8 cellular contexts compared by ENCODE assay signal in genomic region chr2:1707771-1708351, GRCh38. TPM values are rescaled to one million over a fixed set of nuclear protein-coding genes. Genes with fewer than 3 reads are reported as not detected.
DNase-seq lines count a peak whose midpoint lies in the region; ATAC-seq and TF ChIP-seq lines count a peak whose summit lies in the region.

No MANE protein-coding gene starts in this region.

- H3K36me3 ChIP-seq in A673 (ENCODE audit: insufficient read depth, low read length, poor library complexity, severe bottlenecking) (no peaks in the 10 kb centered on the region), upper lobe of right lung (no peaks in the 10 kb centered on the region)

- H3K4me3 Mint-ChIP-seq in MCF 10A (ENCODE audit: unreplicated experiment), result peak overlapping the region; percentile 73

- intact Hi-C loops in A673 (cut with micrococcal nuclease; ENCODE audit: unreplicated experiment) (loop anchor here (5.0 kb wide), 1 partner anchor 34 kb away; the partner anchor contains the start of gene PXDN), MCF 10A (cut with micrococcal nuclease) (loop anchor here (1.0 to 5.0 kb wide), 2 partner anchors 22 to 34 kb away; partner anchors contain the start of gene PXDN), lower leg skin (cut with DNase I; ENCODE audit: low total_unique reads) (no loop called here), upper lobe of right lung (cut with DNase I) (no loop called here)

- H3K27ac ChIP-seq in A673 (ENCODE audit: low read depth, low read length, poor library complexity, severe bottlenecking) (peak overlapping the region; percentile 70), upper lobe of right lung (peak overlapping the region; percentile 56)

- H3K4me1 ChIP-seq in A673 (ENCODE audit: insufficient read depth, low read length, poor library complexity, severe bottlenecking) (peaks cover 39% of the 10 kb centered on the region), upper lobe of right lung (peaks cover 15% of the 10 kb centered on the region)

- ATAC-seq in upper lobe of right lung, result peak; percentile 87

- H3K36me3 Mint-ChIP-seq in MCF 10A (ENCODE audit: insufficient read depth, unreplicated experiment), result no peaks in the 10 kb centered on the region

- TF ChIP-seq CTCF in A673 (conservative IDR thresholded peaks at IDR 0.05; ENCODE audit: low read depth, low read length), result no peak
- TF ChIP-seq CTCF in MCF 10A (IDR thresholded peaks at IDR 0.05; ENCODE audit: unreplicated experiment), result no peak
- TF ChIP-seq CTCF in lower leg skin (IDR thresholded peaks at IDR 0.05), result no peak
- no peak for TF ChIP-seq CTCF in upper lobe of right lung (IDR thresholded peaks at IDR 0.05)

- no peak for TF ChIP-seq POLR2A in lower leg skin (IDR thresholded peaks at IDR 0.05)

- 10 to 14% methylated on average over 17 to 21 of the region's 21 CpGs for WGBS in lower leg skin, 2 donors

- no peaks in the 10 kb centered on the region for H3K9me3 Mint-ChIP-seq in MCF 10A (ENCODE audit: unreplicated experiment)

- H3K4me3 ChIP-seq in A673 (ENCODE audit: low read depth, low read length, poor library complexity, severe bottlenecking) (peak overlapping the region; percentile 17), lower leg skin (ENCODE audit: low read depth, poor library complexity, severe bottlenecking) (no peak overlapping the region), upper lobe of right lung (no peak overlapping the region)

- H3K27me3 ChIP-seq in A673 (replicated peaks; ENCODE audit: insufficient read depth, low read depth, low read length, poor library complexity) (no peaks in the 10 kb centered on the region), upper lobe of right lung (no peaks in the 10 kb centered on the region)

- BruUV-seq in A673 (replicated peaks; lab: Mats Ljungman, UMichigan) (TSS peak; percentile 85), MCF 10A (replicated peaks; lab: Mats Ljungman, UMichigan) (TSS peak; percentile 59)

- no peaks in the 10 kb centered on the region for H3K27me3 Mint-ChIP-seq in MCF 10A (ENCODE audit: insufficient read depth, unreplicated experiment)

- DNase-seq in A673 (ENCODE audit: low spot score) (peak; percentile 89), NCI-H128 (lab: John Stamatoyannopoulos, UW; ENCODE audit: unreplicated experiment) (peak; percentile 82), MCF 10A (ENCODE audit: unreplicated experiment) (peak; percentile 98), lower leg skin (ENCODE audit: low spot score in 2 of 2) (peak; percentile 59 to 91), upper lobe of right lung (peak; percentile 71), superior temporal gyrus (ENCODE audit: extremely low spot score) (no peak), NCI-H226 (no peak), cerebellum (ENCODE audit: low spot score) (no peak)

- H3K4me1 Mint-ChIP-seq in MCF 10A (ENCODE audit: insufficient read depth, unreplicated experiment), result peaks cover 18% of the 10 kb centered on the region

- H3K9me3 ChIP-seq in A673 (ENCODE audit: low read depth, low read length, poor library complexity, severe bottlenecking) (no peaks in the 10 kb centered on the region), upper lobe of right lung (no peaks in the 10 kb centered on the region)

- CTCF ChIA-PET in A673 (lab: Charles Lee), result no interaction called here
- CTCF ChIA-PET in MCF 10A (lab: Yijun Ruan, JAX), result interaction anchor here (0.6 to 2.2 kb wide), 8 partner anchors 10 to 152 kb away, joined by 3 to 11 read pairs (median 4); no protein-coding TSS in a partner anchor

- H3K27ac Mint-ChIP-seq in MCF 10A (ENCODE audit: low read depth, unreplicated experiment), result peak overlapping the region; percentile 96

- POLR2A ChIA-PET in A673 (lab: Charles Lee; ENCODE audit: low non-redundant PET), result no interaction called here
- POLR2A ChIA-PET in MCF 10A (lab: Yijun Ruan, JAX), result interaction anchor here (0.6 to 4.3 kb wide), 17 partner anchors 10 to 144 kb away, joined by 3 to 48 read pairs (median 6); partner anchors contain the start of gene PXDN

RNA-seq across cellular contexts. Expression of gene PXDN, which starts 36.5 kb away (rescaled TPM):
- total RNA-seq in A673 (2021) (162 and 175 TPM in 2 replicates), MCF 10A (2022) (96.1 and 114 TPM in 2 replicates), lower leg skin (10 to 100 TPM in 1 of 4 donors, 1 to 10 TPM in 3; 4.7 to 13.7 (median 7.0) TPM), upper lobe of right lung (58.4 TPM), cerebellum (39.7 TPM)

Comparison
In these comparisons a context has a peak if more than half of its experiments do, and no peak if none do; other contexts are left out.
1. DNase-seq: peak in A673 (single experiment), NCI-H128 (single experiment), MCF 10A (single experiment), lower leg skin (2 of 2) and upper lobe of right lung (single experiment); none in superior temporal gyrus (single experiment), NCI-H226 (single experiment) and cerebellum (single experiment).
2. intact Hi-C loops: an anchor here in A673 (5.0 kb wide) and MCF 10A (1.0 to 5.0 kb wide); none called in lower leg skin and upper lobe of right lung.